In genomic region chr4:15894393-15894792, GRCh38 we compare ENCODE assay signal across 32 cellular contexts. TPM values are rescaled to one million over a fixed set of nuclear protein-coding genes. Genes with fewer than 3 reads are reported as not detected.
DNase-seq lines count a peak whose midpoint lies in the region; ATAC-seq and TF ChIP-seq lines count a peak whose summit lies in the region.
"Had no signal": no experiment of that assay in that cellular context is flagged by ENCODE, and none has a peak within 500 bp of the region (broad histone marks: within the 10 kb centered on the region; RNA-seq: fewer than 3 reads in every experiment).

No MANE protein-coding gene starts in this region.

- H2AFZ ChIP-seq in mesenchymal stem cell (ENCODE audit: low read depth, low read length), result no peak overlapping the region

- no peak overlapping the region for H2BK15ac ChIP-seq in mesenchymal stem cell (ENCODE audit: low read depth, poor library complexity, severe bottlenecking)

- DNase-seq in DMS53 (lab: John Stamatoyannopoulos, UW), result peak; percentile 28
- DNase-seq in DMS53 treated with DMSO at 0.1 percent for 48 hours (lab: John Stamatoyannopoulos, UW; ENCODE audit: unreplicated experiment), result no peak
- peak; percentile 22 for DNase-seq in astrocyte of the spinal cord (ENCODE audit: low read depth, low spot score)
- no peak for DNase-seq in mesenchymal stem cell
- no peak for DNase-seq in vagina (ENCODE audit: extremely low spot score in 2 of 2)
- no peak for DNase-seq in activated T-cell treated with anti-CD3 and anti-CD28 coated beads, Interleukin-2, amount 50 U/mL, for 48 hours
- DNase-seq in substantia nigra (lab: John Stamatoyannopoulos, UW), result no peak
- DNase-seq: activated B cell treated with CpG ODN at 0.5 μM for 24 hours; activated CD4-positive, alpha-beta T cell treated with anti-CD3 and anti-CD28 coated beads, Interleukin-2, amount 50 U/mL, for 4 hours; activated naive CD4-positive, alpha-beta T cell treated with anti-CD3 and anti-CD28 coated beads for 36 hours; amygdala; CD4-positive, alpha-beta T cell; left ventricle myocardium superior; natural killer cell; NCI-H1417; NCI-H2081; NCI-H2227 treated with DMSO at 0.1 percent for 48 hours; NCI-H526 treated with DMSO at 0.1 percent for 48 hours; ovary; Peyer's patch; SIG-M5; stimulated activated CD4-positive, alpha-beta T cell treated with anti-CD3 and anti-CD28 coated beads, Interleukin-4, amount 100 ng/mL, for 4 hours; T-cell; uterus had no signal

- intact Hi-C loops in vagina (cut with DNase I), result no loop called here

- no peak for ATAC-seq in HG02885 (IDR thresholded peaks at IDR 0.05; ENCODE audit: poor library complexity, unreplicated experiment)
- ATAC-seq: left ventricle myocardium superior; natural killer cell; stimulated activated memory B cell treated with anti-CD40 and anti-IgM and Interleukin-4, amounts not matched to agents 10 μg/mL and 1 μg/mL and 100 μg/mL, for 72 hours; T-cell had no signal

- H3K27ac ChIP-seq in mesenchymal stem cell (ENCODE audit: low read length, poor library complexity, severe bottlenecking) (peak overlapping the region; percentile 26), vagina (peak overlapping the region; percentile 42), substantia nigra (ENCODE audit: low read depth, low read length, poor library complexity, severe bottlenecking) (no peak overlapping the region)
- H3K27ac ChIP-seq: 22Rv1, cardiac muscle cell, ovary, Peyer's patch, uterus had no signal

- TF ChIP-seq CTCF in astrocyte of the spinal cord (IDR thresholded peaks at IDR 0.05; ENCODE audit: low read depth, low read length) (no peak), vagina (IDR thresholded peaks at IDR 0.05) (no peak)

- peaks cover 3% of the 10 kb centered on the region for H3K4me1 ChIP-seq in mesenchymal stem cell (ENCODE audit: control insufficient read depth, insufficient read depth, low read depth, low read length)
- peaks cover 11% of the 10 kb centered on the region for H3K4me1 ChIP-seq in vagina
- H3K4me1 ChIP-seq: Peyer's patch, uterus had no signal

- H3K4me2 ChIP-seq in mesenchymal stem cell (ENCODE audit: low read length, poor library complexity, severe bottlenecking), result no peak overlapping the region

- peak overlapping the region; percentile 78 for H3K9ac ChIP-seq in mesenchymal stem cell (ENCODE audit: low read length)

- no peak overlapping the region for H3K23ac ChIP-seq in mesenchymal stem cell (ENCODE audit: low read length in 2 of 2)

- H2BK5ac ChIP-seq in mesenchymal stem cell (ENCODE audit: low read depth, low read length, poor library complexity, severe bottlenecking), result no peak overlapping the region

- H3K14ac ChIP-seq in mesenchymal stem cell (ENCODE audit: low read length in 2 of 2), result no peak overlapping the region

- no peak overlapping the region for H3K18ac ChIP-seq in mesenchymal stem cell (ENCODE audit: low read depth in 1 of 2, low read length in 2 of 2)

- H3K79me1 ChIP-seq in mesenchymal stem cell (replicated peaks; ENCODE audit: low read length, poor library complexity, severe bottlenecking), result no peaks in the 10 kb centered on the region

- no peak for TF ChIP-seq POLR2A in vagina (IDR thresholded peaks at IDR 0.05)

- in situ Hi-C loops in astrocyte of the spinal cord (cut with HindIII; ENCODE audit: low sequenced_read_pairs), result no loop called here

- no peak overlapping the region for H3K4ac ChIP-seq in mesenchymal stem cell (ENCODE audit: low read depth in 1 of 2, low read length in 2 of 2)

- H4K91ac ChIP-seq in mesenchymal stem cell (ENCODE audit: low read length), result no peak overlapping the region

- H4K8ac ChIP-seq in mesenchymal stem cell (ENCODE audit: low read length), result no peak overlapping the region

- no peaks in the 10 kb centered on the region for H3K27me3 ChIP-seq in mesenchymal stem cell (ENCODE audit: control insufficient read depth in 1 of 2, insufficient read depth in 1 of 2, low read length in 2 of 2)
- H3K27me3 ChIP-seq in vagina, result no peaks in the 10 kb centered on the region
- H3K27me3 ChIP-seq: cardiac muscle cell, ovary, Peyer's patch, uterus had no signal

- H3K36me3 ChIP-seq in mesenchymal stem cell (ENCODE audit: control insufficient read depth in 1 of 2, insufficient read depth in 2 of 2, low read depth in 1 of 2, low read length in 2 of 2) (no peaks in the 10 kb centered on the region), vagina (no peaks in the 10 kb centered on the region)
- H3K36me3 ChIP-seq: cardiac muscle cell, ovary, Peyer's patch, uterus had no signal

- WGBS in mesenchymal stem cell, result 88% methylated on average over 1 of the region's 1 CpG

- no peak overlapping the region for H2BK12ac ChIP-seq in mesenchymal stem cell (ENCODE audit: low read length in 2 of 2)

- H3K9me3 ChIP-seq in mesenchymal stem cell (ENCODE audit: control insufficient read depth, low read length), result no peaks in the 10 kb centered on the region
- H3K9me3 ChIP-seq in vagina, result no peaks in the 10 kb centered on the region
- H3K9me3 ChIP-seq: ovary, Peyer's patch, uterus had no signal

- no peak overlapping the region for H2BK120ac ChIP-seq in mesenchymal stem cell (ENCODE audit: low read depth, low read length)

- H3K4me3 ChIP-seq in astrocyte of the spinal cord (ENCODE audit: low read depth, low read length) (no peak overlapping the region), mesenchymal stem cell (ENCODE audit: insufficient read depth in 1 of 2, low read depth in 1 of 2, low read length in 2 of 2) (no peak overlapping the region), vagina (no peak overlapping the region)
- H3K4me3 ChIP-seq: cardiac muscle cell, ovary, Peyer's patch, uterus had no signal

- H2AK5ac ChIP-seq in mesenchymal stem cell (ENCODE audit: low read length, severe bottlenecking), result peak overlapping the region; percentile 14

RNA-seq across cellular contexts. Expression of gene FGFBP1, which starts 44.1 kb away (rescaled TPM):
- not detected for polyA plus RNA-seq in mesenchymal stem cell (2013, experiment 1 of 2)
- not detected for polyA plus RNA-seq in mesenchymal stem cell (2013, experiment 2 of 2)
- 61.9 TPM for total RNA-seq in vagina
- total RNA-seq: activated B cell treated with CpG ODN at 0.5 μM for 24 hours; activated naive CD4-positive, alpha-beta T cell treated with anti-CD3 and anti-CD28 coated beads for 36 hours; cardiac muscle cell; CD4-positive, alpha-beta T cell; fibroblast of lung; G401; glomerular endothelial cell; left ventricle myocardium superior; natural killer cell; T-cell; temporal lobe; uterus had no signal
- polyA plus RNA-seq: cardiac muscle cell, fibroblast of lung, ovary had no signal

Comparison
In these comparisons a context has a peak if more than half of its experiments do, and no peak if none do; other contexts are left out.
1. DNase-seq: peak in DMS53 (single experiment) and astrocyte of the spinal cord (single experiment); none in DMS53 treated with DMSO at 0.1 percent for 48 hours (single experiment), mesenchymal stem cell (single experiment), vagina (0 of 2), activated T-cell treated with anti-CD3 and anti-CD28 coated beads, Interleukin-2, amount 50 U/mL, for 48 hours (0 of 2) and substantia nigra (0 of 49).